Comparison of ENCODE assay signal across 8 cellular contexts in the genomic region with DNA sequence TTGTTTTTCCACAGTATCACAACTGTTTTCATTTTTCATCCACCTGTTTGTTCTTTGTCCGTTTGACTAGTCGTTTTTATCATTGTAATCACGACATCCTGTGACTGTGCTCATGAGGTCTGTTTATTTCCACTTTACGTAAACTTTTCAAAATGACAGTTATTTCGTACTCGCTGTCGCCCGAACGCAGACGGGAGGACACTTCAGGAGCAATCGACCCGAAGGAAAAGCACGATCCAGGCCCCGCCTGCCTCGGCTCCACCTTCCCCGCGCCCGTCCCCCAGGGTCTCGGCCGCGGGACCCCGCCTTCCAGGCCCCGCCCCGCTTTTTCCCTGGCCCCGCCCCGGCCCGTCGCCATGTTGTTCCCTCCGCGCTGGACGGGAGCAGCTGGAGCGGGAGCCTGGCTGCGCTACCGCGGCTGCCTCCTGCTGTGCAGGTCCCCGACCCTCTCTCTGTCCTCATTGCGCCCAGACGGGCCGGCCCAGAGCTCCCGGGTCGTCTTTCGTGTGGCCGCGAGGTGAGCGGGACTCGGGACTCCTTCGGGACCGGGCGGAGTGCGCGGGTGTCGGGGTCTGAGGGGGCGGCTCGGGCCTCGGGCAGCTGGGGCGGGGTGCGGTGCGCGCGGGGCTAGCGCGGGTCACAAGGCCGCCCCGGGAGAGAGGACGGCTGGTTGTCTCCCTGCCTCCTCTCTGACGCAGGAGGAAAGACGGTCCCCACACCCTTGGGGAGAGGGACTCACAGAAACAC. TPM values are rescaled to one million over a fixed set of nuclear protein-coding genes. Genes with fewer than 3 reads are reported as not detected.
DNase-seq lines count a peak whose midpoint lies in the region; ATAC-seq, FAIRE-seq and TF ChIP-seq lines count a peak whose summit lies in the region.

A gene with protein sequence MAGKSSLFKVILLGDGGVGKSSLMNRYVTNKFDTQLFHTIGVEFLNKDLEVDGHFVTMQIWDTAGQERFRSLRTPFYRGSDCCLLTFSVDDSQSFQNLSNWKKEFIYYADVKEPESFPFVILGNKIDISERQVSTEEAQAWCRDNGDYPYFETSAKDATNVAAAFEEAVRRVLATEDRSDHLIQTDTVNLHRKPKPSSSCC (plus strand): TSS at position 357 of the 747 bp plus-strand sequence. CDS start 19,619 bp downstream, outside the sequence.

- peaks cover 7% of the 10 kb centered on the region; the same call in 1 of the 2 replicates for H4K20me1 ChIP-seq in GM23338 (replicated peaks; ENCODE audit: insufficient read depth)
- H4K20me1 ChIP-seq in Loucy (ENCODE audit: insufficient read depth, low read length, poor library complexity, severe bottlenecking) = peaks cover 19% of the 10 kb centered on the region

- peak within 1 kb of the TSS; percentile 84 for H3K9ac ChIP-seq in Loucy (ENCODE audit: low read depth, low read length, poor library complexity, severe bottlenecking)

- in situ Hi-C loops in SK-MEL-5 (cut with HindIII; ENCODE audit: low pct_unique_long_range_greater_than_20kb, low sequenced_read_pairs) = no loop called here

- ATAC-seq in GM23338 = peak; percentile 94

- H3K4me2 ChIP-seq in GM23338 (peak within 1 kb of the TSS; percentile 92), Loucy (ENCODE audit: low read depth, low read length, poor library complexity, severe bottlenecking) (peak within 1 kb of the TSS; percentile 85)

- DNase-seq in Daoy (ENCODE audit: low read depth) = peak; percentile 78
- DNase-seq in GM23338 (ENCODE audit: low spot score) = peak; percentile 79
- DNase-seq in SK-MEL-5 (ENCODE audit: low read depth, low spot score) = peak; percentile 74
- DNase-seq in activated naive CD4-positive, alpha-beta T cell treated with Interleukin-2 at 50 U/mL for 16 hours = peak; percentile 84
- peak; percentile 76 to 81 for DNase-seq in frontal cortex (ENCODE audit: low spot score in 2 of 2)
- peak in 55 of 56 donors; percentile 1 to 88 (median 67) for DNase-seq in nucleus accumbens (lab: John Stamatoyannopoulos, UW)
- peak; percentile 51 for DNase-seq in superior temporal gyrus (ENCODE audit: extremely low spot score)

- H3K27me3 ChIP-seq in GM23338 (ENCODE audit: insufficient read depth) (peaks cover 10% of the 10 kb centered on the region; the same call in 1 of the 2 replicates), Loucy (ENCODE audit: insufficient read depth, low read length, poor library complexity, severe bottlenecking) (no peaks in the 10 kb centered on the region)

- H3K27me3 Mint-ChIP-seq in GM23338 (ENCODE audit: insufficient read depth, low read depth, poor library complexity) = peaks cover 5% of the 10 kb centered on the region

- no peaks in the 10 kb centered on the region for H3K9me3 Mint-ChIP-seq in GM23338

- H3K4me1 Mint-ChIP-seq in GM23338 = peaks cover 30% of the 10 kb centered on the region

- H3K4me3 ChIP-seq in GM23338 (peak within 1 kb of the TSS; percentile 76), Loucy (ENCODE audit: low read length, poor library complexity, severe bottlenecking) (peak within 1 kb of the TSS; percentile 95)

- 0 out of 2 replicates have a peak within 1 kb of the TSS, but pooled peaks have one; percentile 32 for H3K27ac ChIP-seq in GM23338 (ENCODE audit: low read depth)

- H3K79me2 ChIP-seq in GM23338 (replicated peaks; ENCODE audit: insufficient read depth) (peaks cover 47% of the 10 kb centered on the region), Loucy (ENCODE audit: insufficient read depth, low read length) (peaks cover 50% of the 10 kb centered on the region)

- H3K9me2 ChIP-seq in GM23338 (ENCODE audit: insufficient read depth) (no peaks in the 10 kb centered on the region), Loucy (replicated peaks; ENCODE audit: low read depth, low read length) (no peaks in the 10 kb centered on the region)

- H2AFZ ChIP-seq in GM23338 (peak within 1 kb of the TSS; percentile 69; the same call in 1 of the 2 replicates), Loucy (ENCODE audit: low read length) (peak within 1 kb of the TSS; percentile 88)

- no peaks in the 10 kb centered on the region for H3K36me3 ChIP-seq in GM23338 (ENCODE audit: insufficient read depth)
- no peaks in the 10 kb centered on the region for H3K36me3 ChIP-seq in Loucy (ENCODE audit: insufficient read depth, low read length)

- H3K4me1 ChIP-seq in GM23338 (ENCODE audit: insufficient read depth) (peaks cover 24% of the 10 kb centered on the region), Loucy (ENCODE audit: insufficient read depth, low read length, poor library complexity, severe bottlenecking) (peaks cover 22% of the 10 kb centered on the region)

- no peaks in the 10 kb centered on the region for H3K9me3 ChIP-seq in Loucy (ENCODE audit: insufficient read depth, low read depth, low read length)

- no peak for FAIRE-seq in frontal cortex (lab: Jason Lieb, UNC)

- H3F3A ChIP-seq in GM23338 (replicated peaks; ENCODE audit: low read depth) (no peaks in the 10 kb centered on the region), Loucy (ENCODE audit: low read depth) (no peaks in the 10 kb centered on the region)

- H3K27ac Mint-ChIP-seq in GM23338 = peak within 1 kb of the TSS; percentile 85

- no peaks in the 10 kb centered on the region; the same call in 1 of the 3 replicates for H3K36me3 Mint-ChIP-seq in GM23338 (ENCODE audit: low read depth)

- TF ChIP-seq CTCF in GM23338 (conservative IDR thresholded peaks at IDR 0.05; ENCODE audit: low read depth in 2 of 2) (no peak), Loucy (conservative IDR thresholded peaks at IDR 0.05; ENCODE audit: low read length) (no peak)

- H3K4me3 Mint-ChIP-seq in GM23338 = peak within 1 kb of the TSS; percentile 91

TF ChIP-seq in GM23338, 12 proteins besides CTCF, POLR2A, EP300 and RAD21:
- TF ChIP-seq CREB1 (CRISPR knock-in tag; IDR thresholded peaks at IDR 0.05; ENCODE audit: low read depth) (no peak), POLR2AphosphoS5 (IDR thresholded peaks at IDR 0.05; ENCODE audit: low read depth) (peak; percentile 87)

RNA-seq across cellular contexts. Expression of the gene that starts here (rescaled TPM):
- 13.5 and 23.2 TPM in 2 replicates for total RNA-seq in Daoy (2014; rRNA removed; shearing (Covaris generic))
- 36.8 and 45.1 TPM in 2 replicates for total RNA-seq in GM23338 (2014; rRNA removed; shearing (Covaris generic))
- 42.5 and 43.3 TPM in 2 replicates for polyA plus RNA-seq in GM23338 (2016; fragmentation: Nextera tagmentation; extraction: Ambion mirVana)
- 69.0 and 73.4 TPM in 2 replicates for total RNA-seq in SK-MEL-5 (2014; rRNA removed; shearing (Covaris generic))
- 38.3 and 42.2 TPM in 2 replicates for polyA plus RNA-seq in SK-MEL-5 (2015; cell fraction: cytosol; rRNA removed)
- 14.6 and 18.3 TPM in 2 replicates for polyA plus RNA-seq in SK-MEL-5 (2015; cell fraction: nucleus; rRNA removed)
- total RNA-seq in frontal cortex = 19.2 TPM

Comparison
In these comparisons a context has a peak if more than half of its experiments do, and no peak if none do; other contexts are left out.
1. Peak in every context shown above with its lines: DNase-seq, ATAC-seq, H3K4me3 ChIP-seq and H3K27ac ChIP-seq.